27 cellular contexts compared by ENCODE assay signal in genomic region chr4:62898115-62898514, GRCh38.
"Had no signal": no experiment of that assay in that cellular context is flagged by ENCODE, and none has a peak within 500 bp of the region (broad histone marks: within the 10 kb centered on the region; RNA-seq: fewer than 3 reads in every experiment).

No MANE protein-coding gene starts in this region.

- ATAC-seq: heart right ventricle; mucosa of descending colon; natural killer cell treated with Interleukin-12 subunit alpha and Interleukin-12 subunit beta and Interleukin-15 and Interleukin-18, amount 100 ng/mL, for 72 hours; SK-N-SH treated with all-trans-retinoic acid at 6 μM for 48 hours; stimulated activated naive B cell treated with anti-CD40 and anti-IgM and Interleukin-4, amounts not matched to agents 10 μg/mL and 1 μg/mL and 100 μg/mL, for 72 hours; T-helper 17 cell had no signal

- DNase-seq: activated CD4-positive, alpha-beta memory T cell treated with anti-CD3 and anti-CD28 coated beads, Interleukin-2, amount 10 ng/mL, durations not matched to agents 7 days and 5 days; activated CD4-positive, alpha-beta T cell treated with anti-CD3 and anti-CD28 coated beads for 1 hour; activated CD4-positive, alpha-beta T cell treated with anti-CD3 and anti-CD28 coated beads, Interleukin-2, amount 10 ng/mL, durations not matched to agents 7 days and 5 days; activated naive CD4-positive, alpha-beta T cell treated with Interleukin-2 at 50 U/mL for 16 hours; activated T-cell treated with anti-CD3 and anti-CD28 coated beads, Interleukin-2, amount 50 U/mL, for 48 hours; cerebellar nuclear complex; colonic mucosa; effector memory CD4-positive, alpha-beta T cell; erythroblast; heart right ventricle; left ventricle myocardium inferior; stimulated activated CD4-positive, alpha-beta T cell treated with anti-CD3 and anti-CD28 coated beads, Interleukin-15, amount 100 ng/mL, for 24 hours; stimulated activated CD4-positive, alpha-beta T cell treated with anti-CD3 and anti-CD28 coated beads, Interleukin-2, amount 100 ng/mL, for 24 hours; stimulated activated naive B cell treated with anti-CD40 and anti-IgM and Interleukin-4, amounts not matched to agents 10 μg/mL and 1 μg/mL and 100 μg/mL, for 72 hours; T-helper 17 cell; testis; transverse colon had no signal

- H3K9me3 ChIP-seq: ascending aorta, colonic mucosa, testis, transverse colon had no signal

- H3K27ac ChIP-seq: ascending aorta, cardiac muscle cell, colonic mucosa, heart right ventricle, left ventricle myocardium inferior, testis, transverse colon had no signal

- H3K4me1 Mint-ChIP-seq: activated CD4-positive, alpha-beta memory T cell treated with anti-CD3 and anti-CD28 coated beads, Interleukin-2, amount 10 ng/mL, durations not matched to agents 7 days and 5 days; activated CD4-positive, alpha-beta T cell treated with anti-CD3 and anti-CD28 coated beads, Interleukin-2, amount 10 ng/mL, durations not matched to agents 7 days and 5 days; brain; stimulated activated naive B cell treated with anti-CD40 and anti-IgM and Interleukin-4, amounts not matched to agents 10 μg/mL and 1 μg/mL and 100 μg/mL, for 72 hours; T-helper 17 cell had no signal

- H3K4me1 ChIP-seq: ascending aorta, colonic mucosa, heart right ventricle, left ventricle myocardium inferior, testis, transverse colon had no signal

- H3K4me3 Mint-ChIP-seq: activated CD4-positive, alpha-beta memory T cell treated with anti-CD3 and anti-CD28 coated beads, Interleukin-2, amount 10 ng/mL, durations not matched to agents 7 days and 5 days; activated CD4-positive, alpha-beta T cell treated with anti-CD3 and anti-CD28 coated beads, Interleukin-2, amount 10 ng/mL, durations not matched to agents 7 days and 5 days; activated naive CD8-positive, alpha-beta T cell; brain; natural killer cell treated with Interleukin-12 subunit alpha and Interleukin-12 subunit beta and Interleukin-15 and Interleukin-18, amount 100 ng/mL, for 72 hours; stimulated activated naive B cell treated with anti-CD40 and anti-IgM and Interleukin-4, amounts not matched to agents 10 μg/mL and 1 μg/mL and 100 μg/mL, for 72 hours; T-helper 17 cell had no signal

- H3K27me3 Mint-ChIP-seq: activated CD4-positive, alpha-beta memory T cell treated with anti-CD3 and anti-CD28 coated beads, Interleukin-2, amount 10 ng/mL, durations not matched to agents 7 days and 5 days; activated CD4-positive, alpha-beta T cell treated with anti-CD3 and anti-CD28 coated beads, Interleukin-2, amount 10 ng/mL, durations not matched to agents 7 days and 5 days; activated naive CD8-positive, alpha-beta T cell; natural killer cell treated with Interleukin-12 subunit alpha and Interleukin-12 subunit beta and Interleukin-15 and Interleukin-18, amount 100 ng/mL, for 72 hours; progenitor cell of endocrine pancreas; stimulated activated naive B cell treated with anti-CD40 and anti-IgM and Interleukin-4, amounts not matched to agents 10 μg/mL and 1 μg/mL and 100 μg/mL, for 72 hours; T-helper 17 cell had no signal

- H3K27me3 ChIP-seq: ascending aorta, cardiac muscle cell, colonic mucosa, heart right ventricle, testis, transverse colon had no signal

- H3K4me3 ChIP-seq: ascending aorta, cardiac muscle cell, colonic mucosa, heart right ventricle, left ventricle myocardium inferior, mucosa of descending colon, smooth muscle cell, testis, transverse colon had no signal

- H3K36me3 ChIP-seq: ascending aorta, cardiac muscle cell, colonic mucosa, heart right ventricle, left ventricle myocardium inferior, transverse colon had no signal

- H3K27ac Mint-ChIP-seq: activated CD4-positive, alpha-beta memory T cell treated with anti-CD3 and anti-CD28 coated beads, Interleukin-2, amount 10 ng/mL, durations not matched to agents 7 days and 5 days; activated CD4-positive, alpha-beta T cell treated with anti-CD3 and anti-CD28 coated beads, Interleukin-2, amount 10 ng/mL, durations not matched to agents 7 days and 5 days; activated naive CD8-positive, alpha-beta T cell; activated T-helper 2 cell treated with anti-CD3 and anti-CD28 coated beads, Interferon-gamma antibody, Interleukin-2, Interleukin-4, amounts not matched to agents 10 μg/mL and 5 μg/mL and 100 μg/mL, durations not matched to agents 14 hours and 24 hours and 36 hours; brain; natural killer cell treated with Interleukin-12 subunit alpha and Interleukin-12 subunit beta and Interleukin-15 and Interleukin-18, amount 100 ng/mL, for 72 hours; progenitor cell of endocrine pancreas; stimulated activated naive B cell treated with anti-CD40 and anti-IgM and Interleukin-4, amounts not matched to agents 10 μg/mL and 1 μg/mL and 100 μg/mL, for 72 hours; T-helper 17 cell had no signal

- H3K36me3 Mint-ChIP-seq: activated naive CD8-positive, alpha-beta T cell; brain; stimulated activated naive B cell treated with anti-CD40 and anti-IgM and Interleukin-4, amounts not matched to agents 10 μg/mL and 1 μg/mL and 100 μg/mL, for 72 hours had no signal
